ENCODE assay signal across 1 cellular context in genomic region chr19:29506619-29506911, GRCh38.
TF ChIP-seq lines count a peak whose summit lies in the region.

No MANE protein-coding gene starts in this region.

TF ChIP-seq in GM23338, 12 proteins besides CTCF, POLR2A, EP300 and RAD21 (continued from another document):
- TF ChIP-seq ZNF462 (CRISPR knock-in tag; IDR thresholded peaks at IDR 0.05) (no peak), EZH2 (IDR thresholded peaks at IDR 0.05; ENCODE audit: low read depth, unreplicated experiment) (no peak), JUNB (IDR thresholded peaks at IDR 0.05; ENCODE audit: unreplicated experiment) (no peak), POLR2AphosphoS5 (IDR thresholded peaks at IDR 0.05; ENCODE audit: low read depth) (no peak)
